ENCODE assay signal across 23 cellular contexts in the genomic region with DNA sequence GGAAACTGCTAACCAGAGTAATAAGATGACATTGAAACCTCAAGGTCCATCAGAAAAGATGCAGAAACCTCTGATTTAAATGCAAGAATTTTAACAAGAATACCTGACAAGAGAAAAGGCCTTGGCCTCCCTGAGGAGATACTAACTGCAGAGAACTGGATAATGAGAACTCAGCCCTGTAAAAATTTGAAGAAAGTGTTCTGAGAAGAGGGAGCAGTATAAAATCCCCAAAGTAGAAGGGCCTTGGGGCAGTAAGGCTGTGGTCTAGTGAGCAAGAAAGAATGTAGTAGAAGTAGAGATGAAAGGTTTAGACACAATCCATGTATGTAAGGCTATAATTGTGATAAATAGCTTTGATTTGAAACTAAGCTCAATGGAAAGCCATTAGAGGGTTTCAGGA.
"Had no signal": no experiment of that assay in that cellular context is flagged by ENCODE, and none has a peak within 500 bp of the region (broad histone marks: within the 10 kb centered on the region; RNA-seq: fewer than 3 reads in every experiment).

No MANE protein-coding gene starts in this region.

- H3K36me3 ChIP-seq: esophagus squamous epithelium, gastrocnemius medialis, heart left ventricle, right lobe of liver, tibial artery had no signal

- H3K9me3 ChIP-seq: esophagus squamous epithelium, gastrocnemius medialis, heart left ventricle, right lobe of liver, tibial artery had no signal

- H3K27ac Mint-ChIP-seq: activated CD8-positive, alpha-beta T cell treated with anti-CD3 and anti-CD28 coated beads, Interleukin-2, amount 10 ng/mL, durations not matched to agents 7 days and 5 days; activated naive CD4-positive, alpha-beta T cell treated with anti-CD3 and anti-CD28 coated beads, Interleukin-2, amount 50 U/mL, for 72 hours; activated T-helper 17 cell treated with anti-CD3 and anti-CD28 coated beads, Interleukin-2, amount 50 U/mL, for 72 hours; stimulated activated effector memory CD8-positive, alpha-beta T cell treated with anti-CD3 and anti-CD28 coated beads, Interleukin-12 subunit alpha, Interleukin-12 subunit beta, amount 100 ng/mL, for 72 hours; stimulated activated naive CD8-positive, alpha-beta T cell treated with anti-CD3 and anti-CD28 coated beads, Interleukin-15, amount 100 ng/mL, for 72 hours; T-helper 2 cell treated with Interferon-gamma antibody and Interleukin-4, amounts not matched to agents 5 μg/mL and 100 μg/mL, for 36 hours had no signal

- ATAC-seq: activated CD8-positive, alpha-beta T cell treated with anti-CD3 and anti-CD28 coated beads, Interleukin-2, amount 10 ng/mL, durations not matched to agents 7 days and 5 days; activated naive CD4-positive, alpha-beta T cell treated with anti-CD3 and anti-CD28 coated beads, Interleukin-2, amount 50 U/mL, for 72 hours; activated T-helper 17 cell treated with anti-CD3 and anti-CD28 coated beads, Interleukin-2, amount 50 U/mL, for 72 hours; gastrocnemius medialis; heart left ventricle; left cardiac atrium; mucosa of descending colon; right lobe of liver; stimulated activated effector memory CD8-positive, alpha-beta T cell treated with anti-CD3 and anti-CD28 coated beads, Interleukin-12 subunit alpha, Interleukin-12 subunit beta, amount 100 ng/mL, for 72 hours; stimulated activated naive CD8-positive, alpha-beta T cell treated with anti-CD3 and anti-CD28 coated beads, Interleukin-15, amount 100 ng/mL, for 72 hours had no signal

- H3K27me3 ChIP-seq: esophagus squamous epithelium, gastrocnemius medialis, heart left ventricle, right lobe of liver, tibial artery had no signal

- H3K9me3 Mint-ChIP-seq: activated T-helper 17 cell treated with anti-CD3 and anti-CD28 coated beads, Interleukin-2, amount 50 U/mL, for 72 hours; stimulated activated naive CD8-positive, alpha-beta T cell treated with anti-CD3 and anti-CD28 coated beads, Interleukin-15, amount 100 ng/mL, for 72 hours; T-helper 2 cell treated with Interferon-gamma antibody and Interleukin-4, amounts not matched to agents 5 μg/mL and 100 μg/mL, for 36 hours had no signal

- DNase-seq: activated CD4-positive, alpha-beta T cell treated with anti-CD3 and anti-CD28 coated beads for 1 hour; activated CD4-positive, alpha-beta T cell treated with anti-CD3 and anti-CD28 coated beads, Interleukin-2, amount 50 U/mL, for 1 hour; activated CD8-positive, alpha-beta T cell treated with anti-CD3 and anti-CD28 coated beads, Interleukin-2, amount 10 ng/mL, durations not matched to agents 7 days and 5 days; activated T-cell treated with anti-CD3 and anti-CD28 coated beads, Interleukin-2, amount 50 U/mL, for 1 hour; aorta; esophagus squamous epithelium; gastrocnemius medialis; heart left ventricle; left cardiac atrium; mucosa of descending colon; occipital lobe; posterior cingulate gyrus; right lobe of liver; stimulated activated CD4-positive, alpha-beta T cell treated with anti-CD3 and anti-CD28 coated beads, Interleukin-2, amount 100 ng/mL, for 24 hours; stimulated activated naive CD8-positive, alpha-beta T cell treated with anti-CD3 and anti-CD28 coated beads, Interleukin-15, amount 100 ng/mL, for 72 hours; tibial artery had no signal

- H3K27me3 Mint-ChIP-seq: activated T-helper 17 cell treated with anti-CD3 and anti-CD28 coated beads, Interleukin-2, amount 50 U/mL, for 72 hours; stimulated activated naive CD8-positive, alpha-beta T cell treated with anti-CD3 and anti-CD28 coated beads, Interleukin-15, amount 100 ng/mL, for 72 hours had no signal

- H3K4me3 Mint-ChIP-seq: activated CD8-positive, alpha-beta T cell treated with anti-CD3 and anti-CD28 coated beads, Interleukin-2, amount 10 ng/mL, durations not matched to agents 7 days and 5 days; activated T-helper 17 cell treated with anti-CD3 and anti-CD28 coated beads, Interleukin-2, amount 50 U/mL, for 72 hours; stimulated activated effector memory CD8-positive, alpha-beta T cell treated with anti-CD3 and anti-CD28 coated beads, Interleukin-12 subunit alpha, Interleukin-12 subunit beta, amount 100 ng/mL, for 72 hours; stimulated activated naive CD8-positive, alpha-beta T cell treated with anti-CD3 and anti-CD28 coated beads, Interleukin-15, amount 100 ng/mL, for 72 hours; T-helper 2 cell treated with Interferon-gamma antibody and Interleukin-4, amounts not matched to agents 5 μg/mL and 100 μg/mL, for 36 hours had no signal

- H3K4me1 Mint-ChIP-seq: activated T-helper 17 cell treated with anti-CD3 and anti-CD28 coated beads, Interleukin-2, amount 50 U/mL, for 72 hours; stimulated activated effector memory CD8-positive, alpha-beta T cell treated with anti-CD3 and anti-CD28 coated beads, Interleukin-12 subunit alpha, Interleukin-12 subunit beta, amount 100 ng/mL, for 72 hours; stimulated activated naive CD8-positive, alpha-beta T cell treated with anti-CD3 and anti-CD28 coated beads, Interleukin-15, amount 100 ng/mL, for 72 hours had no signal

- H3K27ac ChIP-seq: coronary artery, esophagus squamous epithelium, gastrocnemius medialis, heart left ventricle, right lobe of liver, skin epidermis, tibial artery, VCaP had no signal

- H3K4me3 ChIP-seq: coronary artery, esophagus squamous epithelium, gastrocnemius medialis, heart left ventricle, mucosa of descending colon, right lobe of liver, skin epidermis, tibial artery had no signal

- H3K36me3 Mint-ChIP-seq: activated naive CD4-positive, alpha-beta T cell treated with anti-CD3 and anti-CD28 coated beads, Interleukin-2, amount 50 U/mL, for 72 hours; stimulated activated effector memory CD8-positive, alpha-beta T cell treated with anti-CD3 and anti-CD28 coated beads, Interleukin-12 subunit alpha, Interleukin-12 subunit beta, amount 100 ng/mL, for 72 hours had no signal

- H3K4me1 ChIP-seq: esophagus squamous epithelium, gastrocnemius medialis, heart left ventricle, right lobe of liver had no signal
